11 cellular contexts compared by ENCODE assay signal in the genomic region with DNA sequence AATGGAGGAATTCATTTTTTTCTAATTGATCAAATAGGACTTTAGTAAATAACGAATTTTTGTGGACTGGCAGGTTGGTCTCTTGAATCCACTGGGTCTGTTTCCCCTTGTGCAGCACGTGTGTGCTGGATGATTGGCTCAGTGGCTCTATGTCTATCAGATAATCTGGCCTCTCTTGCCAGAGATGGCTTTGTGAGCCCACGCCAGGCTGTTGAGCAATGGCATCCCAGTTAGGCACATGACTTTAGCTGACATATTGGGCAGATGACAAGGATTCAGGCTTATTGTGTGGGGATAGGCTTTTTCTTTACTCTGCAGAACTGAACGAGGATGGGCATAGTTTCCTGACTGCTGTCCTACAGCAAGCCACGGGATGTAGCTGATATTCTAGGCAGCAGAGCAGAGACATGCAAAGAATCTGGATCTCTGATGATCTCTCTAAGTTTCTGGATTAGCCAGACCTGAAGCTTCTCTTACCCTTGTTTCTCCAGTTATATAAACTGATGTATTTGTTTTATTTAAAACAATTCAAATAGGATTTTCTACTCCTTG.
DNase-seq lines count a peak whose midpoint lies in the region; ATAC-seq and TF ChIP-seq lines count a peak whose summit lies in the region.
"Had no signal": no experiment of that assay in that cellular context is flagged by ENCODE, and none has a peak within 500 bp of the region (broad histone marks: within the 10 kb centered on the region; RNA-seq: fewer than 3 reads in every experiment).

No MANE protein-coding gene starts in this region.

- POLR2A ChIA-PET in HCT116 (lab: Charles Lee) = no interaction called here

- H3K9me3 ChIP-seq in HCT116 (ENCODE audit: control insufficient read depth in 1 of 2, insufficient read depth in 1 of 2, low read depth in 1 of 2, low read length in 2 of 2) (no peaks in the 10 kb centered on the region), adipocyte (ENCODE audit: control insufficient read depth, low read length) (no peaks in the 10 kb centered on the region), subcutaneous abdominal adipose tissue (ENCODE audit: control insufficient read depth in 5 of 5, low read length in 5 of 5) (no peaks in the 10 kb centered on the region), BE2C (no peaks in the 10 kb centered on the region)

- peaks cover 3 to 47% of the 10 kb centered on the region in 2 experiments; a peak in 2 of 4 replicates for H3K4me1 ChIP-seq in HCT116 (ENCODE audit: control insufficient read depth in 1 of 2, insufficient read depth in 2 of 2, low read length in 2 of 2)
- peaks cover 40% of the 10 kb centered on the region for H3K4me1 ChIP-seq in adipocyte (ENCODE audit: control insufficient read depth, insufficient read depth, low read length)
- peaks cover 0 to 50% (median 36%) of the 10 kb centered on the region in 5 donors for H3K4me1 ChIP-seq in subcutaneous abdominal adipose tissue (ENCODE audit: control insufficient read depth in 5 of 5, insufficient read depth in 5 of 5, low read length in 5 of 5)
- peaks cover 13% of the 10 kb centered on the region for H3K4me1 ChIP-seq in BE2C

- no peaks in the 10 kb centered on the region for H3K27me3 ChIP-seq in HCT116 (ENCODE audit: insufficient read depth, low read length)
- H3K27me3 ChIP-seq in adipocyte (replicated peaks; ENCODE audit: control insufficient read depth, insufficient read depth, low read length) = no peaks in the 10 kb centered on the region
- no peaks in the 10 kb centered on the region for H3K27me3 ChIP-seq in subcutaneous abdominal adipose tissue (ENCODE audit: control insufficient read depth in 5 of 5, insufficient read depth in 4 of 5, low read length in 5 of 5)
- no peaks in the 10 kb centered on the region for H3K27me3 ChIP-seq in BE2C

- H3K9ac ChIP-seq in HCT116 (ENCODE audit: low read length) = no peak overlapping the region
- H3K9ac ChIP-seq in adipocyte (ENCODE audit: low read length) = peak overlapping the region; percentile 75
- H3K9ac ChIP-seq in subcutaneous abdominal adipose tissue (ENCODE audit: low read length in 5 of 5) = peak overlapping the region in 1 of 5 donors; percentile 44

- H3K9me2 ChIP-seq in HCT116 (ENCODE audit: insufficient read depth) = no peaks in the 10 kb centered on the region

- RAD21 ChIA-PET in HCT116 (lab: Charles Lee; ENCODE audit: low non-redundant PET in 1 of 2, low total read pairs in 2 of 2, uncharacterized antibody in 2 of 2, unreplicated experiment in 2 of 2) = no interaction called here

- H3K36me3 ChIP-seq in HCT116 (ENCODE audit: control insufficient read depth in 1 of 2, insufficient read depth in 2 of 2, low read length in 2 of 2) = no peaks in the 10 kb centered on the region
- H3K36me3 ChIP-seq in adipocyte (ENCODE audit: control insufficient read depth, insufficient read depth, low read length, severe bottlenecking) = no peaks in the 10 kb centered on the region
- H3K36me3 ChIP-seq in subcutaneous abdominal adipose tissue (ENCODE audit: control insufficient read depth in 5 of 5, insufficient read depth in 5 of 5, low read length in 5 of 5) = no peaks in the 10 kb centered on the region
- H3K36me3 ChIP-seq in BE2C = no peaks in the 10 kb centered on the region

- no peak for TF ChIP-seq POLR2A in HCT116 (IDR thresholded peaks at IDR 0.05; ENCODE audit: borderline replicate concordance, extremely low read depth, insufficient read depth, insufficient read length)

- H3K27ac ChIP-seq in HCT116 (ENCODE audit: low read depth, low read length) (no peak overlapping the region), subcutaneous abdominal adipose tissue (ENCODE audit: low read depth, low read length) (peak overlapping the region; percentile 84)

- DNase-seq in HCT116 (ENCODE audit: low read depth, low spot score) = no peak
- no peak for DNase-seq in adipocyte (ENCODE audit: low read depth)
- DNase-seq in left ventricle myocardium superior = peak; percentile 28
- no peak for DNase-seq in BE2C
- no peak for DNase-seq in stimulated activated CD4-positive, alpha-beta T cell treated with anti-CD3 and anti-CD28 coated beads, Interleukin-2, amount 100 ng/mL, for 48 hours
- no peak for DNase-seq in DMS53 treated with DMSO at 0.1 percent for 48 hours (lab: John Stamatoyannopoulos, UW; ENCODE audit: unreplicated experiment)
- DNase-seq: activated effector memory CD4-positive, alpha-beta T cell treated with Interleukin-2 at 50 U/mL for 16 hours; NCI-H1092; stimulated activated naive B cell treated with anti-CD40 and anti-IgM and Interleukin-4, amounts not matched to agents 10 μg/mL and 1 μg/mL and 100 μg/mL, for 72 hours had no signal

- no peak overlapping the region for H3K4me3 ChIP-seq in HCT116 (replicated peaks in 1 of 2; ENCODE audit: low read depth in 1 of 2, low read length in 2 of 2)
- H3K4me3 ChIP-seq in adipocyte (ENCODE audit: low read length) = peak overlapping the region; percentile 54
- H3K4me3 ChIP-seq in subcutaneous abdominal adipose tissue (ENCODE audit: low read depth in 1 of 5, low read length in 5 of 5) = peak overlapping the region in 1 of 5 donors; percentile 13
- no peak overlapping the region for H3K4me3 ChIP-seq in BE2C (ENCODE audit: low read depth, low read length)

- no peak for TF ChIP-seq RAD21 in HCT116 (IDR thresholded peaks at IDR 0.05; ENCODE audit: low read depth)

- ATAC-seq in HCT116 (no peak), left ventricle myocardium superior (peak; percentile 49)
- ATAC-seq: stimulated activated naive B cell treated with anti-CD40 and anti-IgM and Interleukin-4, amounts not matched to agents 10 μg/mL and 1 μg/mL and 100 μg/mL, for 72 hours; WTC11 had no signal

- TF ChIP-seq CTCF in HCT116 (IDR thresholded peaks at IDR 0.05 in 2 of 3, conservative IDR thresholded peaks at IDR 0.05 in 1 of 3; ENCODE audit: borderline replicate concordance in 1 of 3, insufficient read depth in 1 of 3, low read depth in 2 of 3, low read length in 2 of 3) (no peak), BE2C (IDR thresholded peaks at IDR 0.05; ENCODE audit: low read depth, low read length) (no peak)

- no peaks in the 10 kb centered on the region; the same call in 1 of the 2 replicates for H3K79me2 ChIP-seq in HCT116 (ENCODE audit: insufficient read depth, low read length)

- CTCF ChIA-PET in HCT116 (lab: Charles Lee) = interaction anchor here (1.0 to 1.4 kb wide), 2 partner anchors 14 to 255 kb away, joined by 3 read pairs; no protein-coding TSS in a partner anchor

- no TSS peak for BruUV-seq in HCT116 (replicated peaks; lab: Mats Ljungman, UMichigan)

- H2AFZ ChIP-seq in HCT116 (ENCODE audit: low read depth, low read length, poor library complexity, severe bottlenecking) = no peak overlapping the region

- intact Hi-C loops in HCT116 (cut with micrococcal nuclease) = no loop called here
- intact Hi-C loops in left ventricle myocardium superior (cut with micrococcal nuclease) = no loop called here

- H3K4me2 ChIP-seq in HCT116 (ENCODE audit: low read length) = peak overlapping the region; percentile 48

- H4K20me1 ChIP-seq in HCT116 (ENCODE audit: insufficient read depth) = no peaks in the 10 kb centered on the region

TF ChIP-seq in HCT116, 20 proteins besides CTCF, POLR2A, EP300 and RAD21:
- TF ChIP-seq ZNF274 (IDR thresholded peaks at IDR 0.05; ENCODE audit: low read depth, low read length) (no peak), CBX3 (IDR thresholded peaks at IDR 0.05; ENCODE audit: low read depth) (no peak), ZFX (IDR thresholded peaks at IDR 0.05) (no peak), JUND (IDR thresholded peaks at IDR 0.05) (no peak), SRF (IDR thresholded peaks at IDR 0.05; ENCODE audit: low read depth) (no peak), ELF1 (IDR thresholded peaks at IDR 0.05; ENCODE audit: borderline replicate concordance, low read depth) (no peak), EZH2phosphoT487 (IDR thresholded peaks at IDR 0.05; ENCODE audit: borderline replicate concordance) (no peak), REST (IDR thresholded peaks at IDR 0.05; ENCODE audit: low read depth) (no peak)
